ENCODE assay signal across 17 cellular contexts in the genomic region with DNA sequence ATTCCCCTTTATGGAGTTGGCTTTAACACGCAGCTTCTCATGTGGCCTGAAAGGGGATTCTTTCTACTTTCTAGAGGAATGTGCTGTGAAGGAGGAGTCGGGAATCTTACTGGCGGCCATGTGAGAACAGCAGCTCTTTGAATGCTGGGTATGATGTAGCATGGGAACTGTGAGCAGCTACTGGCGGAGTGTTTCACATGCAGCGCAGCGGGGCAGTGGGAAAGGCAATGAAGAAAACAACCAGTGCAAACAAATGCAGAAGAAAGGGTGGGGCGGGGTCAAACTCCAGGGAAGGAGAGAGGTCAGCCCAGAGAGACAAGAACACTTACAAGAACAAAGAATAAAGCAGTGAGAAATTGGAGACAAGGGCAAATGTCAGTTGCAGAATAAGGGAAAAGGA.
DNase-seq lines count a peak whose midpoint lies in the region; ATAC-seq, FAIRE-seq and TF ChIP-seq lines count a peak whose summit lies in the region.
"Had no signal": no experiment of that assay in that cellular context is flagged by ENCODE, and none has a peak within 500 bp of the region (broad histone marks: within the 10 kb centered on the region; RNA-seq: fewer than 3 reads in every experiment).

No MANE protein-coding gene starts in this region.

- H3K27ac ChIP-seq in astrocyte (ENCODE audit: low read depth, low read length), result no peak overlapping the region
- H3K27ac ChIP-seq in neuronal stem cell (replicated peaks; ENCODE audit: low read length), result no peak overlapping the region
- H3K27ac ChIP-seq in ovary, result no peak overlapping the region
- H3K27ac ChIP-seq: epithelial cell of prostate, SK-N-MC, VCaP had no signal

- no peak overlapping the region for H3K14ac ChIP-seq in neuronal stem cell (ENCODE audit: low read length)

- peak overlapping the region; percentile 60 for H2AFZ ChIP-seq in astrocyte (ENCODE audit: low read depth, low read length)
- H2AFZ ChIP-seq in neuronal stem cell (ENCODE audit: low read length), result no peak overlapping the region

- no peak overlapping the region for H3K23ac ChIP-seq in neuronal stem cell (ENCODE audit: low read depth, low read length, poor library complexity)

- WGBS in neuronal stem cell (ENCODE audit: extremely low coverage in 2 of 2, insufficient read length in 2 of 2, insufficient replicate concordance in 1 of 2), 2 donors, result no CpG with 5 or more reads among the region's 7 CpGs
- WGBS in ovary, 3 donors, result 62 to 72% (median 69%) methylated on average over 7 of the region's 7 CpGs

- no peak overlapping the region for H3K4me3 ChIP-seq in astrocyte (ENCODE audit: insufficient read depth, low read depth, low read length)
- no peak overlapping the region for H3K4me3 ChIP-seq in neuronal stem cell (ENCODE audit: low read length in 2 of 2)
- no peak overlapping the region for H3K4me3 ChIP-seq in ovary
- H3K4me3 ChIP-seq: SK-N-MC had no signal

- TF ChIP-seq CTCF in astrocyte (IDR thresholded peaks at IDR 0.05; ENCODE audit: insufficient read depth, low read depth, low read length), result no peak
- TF ChIP-seq CTCF in ovary (IDR thresholded peaks at IDR 0.05), result no peak

- no peaks in the 10 kb centered on the region for H3K27me3 Mint-ChIP-seq in astrocyte (ENCODE audit: low read depth, unreplicated experiment)
- H3K27me3 Mint-ChIP-seq in activated T-cell treated with anti-CD3 and anti-CD28 coated beads, Interleukin-2, amount 50 U/mL, for 72 hours (ENCODE audit: low read depth), result no peaks in the 10 kb centered on the region

- H3K36me3 ChIP-seq in astrocyte (ENCODE audit: insufficient read depth, low read length) (no peaks in the 10 kb centered on the region), neuronal stem cell (replicated peaks in 1 of 2; ENCODE audit: control insufficient read depth in 2 of 2, insufficient read depth in 2 of 2, low read length in 2 of 2) (no peaks in the 10 kb centered on the region), ovary (no peaks in the 10 kb centered on the region)

- H3K18ac ChIP-seq in neuronal stem cell (ENCODE audit: low read length), result no peak overlapping the region

- intact Hi-C loops in head of caudate nucleus (cut with DNase I) (no loop called here), ovary (cut with DNase I) (no loop called here)

- H4K91ac ChIP-seq in neuronal stem cell (ENCODE audit: low read depth, low read length, poor library complexity), result no peak overlapping the region

- H4K8ac ChIP-seq in neuronal stem cell (ENCODE audit: low read depth, low read length), result no peak overlapping the region

- H3K9me3 Mint-ChIP-seq in astrocyte (ENCODE audit: unreplicated experiment), result no peaks in the 10 kb centered on the region
- H3K9me3 Mint-ChIP-seq in activated T-cell treated with anti-CD3 and anti-CD28 coated beads, Interleukin-2, amount 50 U/mL, for 72 hours, result peaks cover 0 to 1% of the 10 kb centered on the region in 2 donors
- H3K9me3 Mint-ChIP-seq: natural killer cell had no signal

- H3K27ac Mint-ChIP-seq in astrocyte (ENCODE audit: unreplicated experiment), result peak overlapping the region; percentile 79
- no peak overlapping the region for H3K27ac Mint-ChIP-seq in activated T-cell treated with anti-CD3 and anti-CD28 coated beads, Interleukin-2, amount 50 U/mL, for 72 hours
- H3K27ac Mint-ChIP-seq: immature natural killer cell; natural killer cell; stimulated activated effector memory CD8-positive, alpha-beta T cell treated with anti-CD3 and anti-CD28 coated beads, Interleukin-12 subunit alpha, Interleukin-12 subunit beta, amount 100 ng/mL, for 72 hours had no signal

- H3K79me1 ChIP-seq in neuronal stem cell (ENCODE audit: low read depth, low read length), result no peaks in the 10 kb centered on the region

- no peak overlapping the region for H2BK15ac ChIP-seq in neuronal stem cell (ENCODE audit: low read length)

- H3K9me3 ChIP-seq in astrocyte (ENCODE audit: insufficient read depth, low read depth, low read length), result no peaks in the 10 kb centered on the region
- H3K9me3 ChIP-seq in neuronal stem cell (replicated peaks in 1 of 2; ENCODE audit: control insufficient read depth in 2 of 2, insufficient read depth in 1 of 2, low read depth in 1 of 2, low read length in 2 of 2), result no peaks in the 10 kb centered on the region
- H3K9me3 ChIP-seq in ovary, result no peaks in the 10 kb centered on the region

- no peak overlapping the region for H3K4ac ChIP-seq in neuronal stem cell (ENCODE audit: low read length)

- H3K36me3 Mint-ChIP-seq in astrocyte (ENCODE audit: low read depth, unreplicated experiment), result no peaks in the 10 kb centered on the region
- no peaks in the 10 kb centered on the region for H3K36me3 Mint-ChIP-seq in activated T-cell treated with anti-CD3 and anti-CD28 coated beads, Interleukin-2, amount 50 U/mL, for 72 hours (ENCODE audit: insufficient read depth in 2 of 2)
- H3K36me3 Mint-ChIP-seq: immature natural killer cell; natural killer cell; stimulated activated effector memory CD8-positive, alpha-beta T cell treated with anti-CD3 and anti-CD28 coated beads, Interleukin-12 subunit alpha, Interleukin-12 subunit beta, amount 100 ng/mL, for 72 hours had no signal

- no peak for ATAC-seq in activated T-cell treated with anti-CD3 and anti-CD28 coated beads, Interleukin-2, amount 50 U/mL, for 72 hours (replicated peaks in 1 of 2)
- ATAC-seq: natural killer cell; stimulated activated effector memory CD8-positive, alpha-beta T cell treated with anti-CD3 and anti-CD28 coated beads, Interleukin-12 subunit alpha, Interleukin-12 subunit beta, amount 100 ng/mL, for 72 hours had no signal

- H2BK5ac ChIP-seq in neuronal stem cell (ENCODE audit: low read length), result no peak overlapping the region

- DNase-seq in GM03348 (ENCODE audit: low spot score) (peak; percentile 21), astrocyte (ENCODE audit: low read depth) (peak; percentile 32), head of caudate nucleus (peak in 37 of 42 donors; percentile 1 to 62 (median 22)), neuronal stem cell (ENCODE audit: low spot score) (peak; percentile 85), ovary (no peak), mesenteric fat pad (ENCODE audit: low spot score) (no peak)
- no peak for DNase-seq in stimulated activated CD4-positive, alpha-beta T cell treated with anti-CD3 and anti-CD28 coated beads, Interleukin-4, amount 100 ng/mL, for 4 hours
- DNase-seq in activated T-cell treated with anti-CD3 and anti-CD28 coated beads, Interleukin-2, amount 50 U/mL, for 72 hours, result no peak
- DNase-seq: immature natural killer cell; natural killer cell; NCI-H774; stimulated activated CD4-positive, alpha-beta T cell treated with anti-CD3 and anti-CD28 coated beads, Interleukin-2, amount 100 ng/mL, for 24 hours had no signal

- H3K4me3 Mint-ChIP-seq in astrocyte (ENCODE audit: unreplicated experiment), result peak overlapping the region; percentile 28
- H3K4me3 Mint-ChIP-seq in activated T-cell treated with anti-CD3 and anti-CD28 coated beads, Interleukin-2, amount 50 U/mL, for 72 hours, result no peak overlapping the region
- H3K4me3 Mint-ChIP-seq: immature natural killer cell; natural killer cell; stimulated activated effector memory CD8-positive, alpha-beta T cell treated with anti-CD3 and anti-CD28 coated beads, Interleukin-12 subunit alpha, Interleukin-12 subunit beta, amount 100 ng/mL, for 72 hours had no signal

- H2BK12ac ChIP-seq in neuronal stem cell (ENCODE audit: low read length), result no peak overlapping the region

- TF ChIP-seq POLR2A in ovary (IDR thresholded peaks at IDR 0.05), result no peak

- no peak for FAIRE-seq in astrocyte (lab: Jason Lieb, UNC)
- FAIRE-seq: GM12891 had no signal

- H3K4me1 ChIP-seq in astrocyte (ENCODE audit: insufficient read depth, low read length) (no peaks in the 10 kb centered on the region), neuronal stem cell (ENCODE audit: control insufficient read depth in 2 of 2, insufficient read depth in 1 of 2, low read depth in 1 of 2, low read length in 2 of 2) (peaks cover 1 to 3% of the 10 kb centered on the region in 2 donors), ovary (ENCODE audit: insufficient read depth) (no peaks in the 10 kb centered on the region)

- H3K4me2 ChIP-seq in astrocyte (ENCODE audit: low read length) (peak overlapping the region; percentile 48), neuronal stem cell (ENCODE audit: insufficient read depth, low read length, poor library complexity, severe bottlenecking) (no peak overlapping the region)

- H2BK120ac ChIP-seq in neuronal stem cell (ENCODE audit: low read depth, low read length), result no peak overlapping the region

- no peak overlapping the region for H2AK5ac ChIP-seq in neuronal stem cell (ENCODE audit: low read depth, low read length)

- H4K20me1 ChIP-seq in astrocyte (ENCODE audit: insufficient read depth, low read length), result no peaks in the 10 kb centered on the region

- H3K4me1 Mint-ChIP-seq in astrocyte (ENCODE audit: low read depth, unreplicated experiment), result peaks cover 11% of the 10 kb centered on the region
- no peaks in the 10 kb centered on the region for H3K4me1 Mint-ChIP-seq in activated T-cell treated with anti-CD3 and anti-CD28 coated beads, Interleukin-2, amount 50 U/mL, for 72 hours (ENCODE audit: low read depth)
- H3K4me1 Mint-ChIP-seq: immature natural killer cell; natural killer cell; stimulated activated effector memory CD8-positive, alpha-beta T cell treated with anti-CD3 and anti-CD28 coated beads, Interleukin-12 subunit alpha, Interleukin-12 subunit beta, amount 100 ng/mL, for 72 hours had no signal

- H3K9ac ChIP-seq in astrocyte (ENCODE audit: low read length) (no peak overlapping the region), neuronal stem cell (ENCODE audit: low read depth, low read length, poor library complexity) (no peak overlapping the region)

- no peaks in the 10 kb centered on the region for H3K27me3 ChIP-seq in astrocyte (ENCODE audit: insufficient read depth, low read length)
- H3K27me3 ChIP-seq in neuronal stem cell (ENCODE audit: control insufficient read depth in 3 of 3, insufficient read depth in 3 of 3, low read depth in 1 of 3, low read length in 3 of 3), result peaks cover 0 to 11% (median 0%) of the 10 kb centered on the region in 3 experiments
- no peaks in the 10 kb centered on the region for H3K27me3 ChIP-seq in ovary

- no peaks in the 10 kb centered on the region for H3K79me2 ChIP-seq in astrocyte (ENCODE audit: insufficient read depth, low read length)

- TF ChIP-seq EP300 in ovary (IDR thresholded peaks at IDR 0.05), result no peak

Comparison
In these comparisons a context has a peak if more than half of its experiments do, and no peak if none do; other contexts are left out.
1. DNase-seq: peak in GM03348 (single experiment), astrocyte (single experiment), head of caudate nucleus (37 of 42) and neuronal stem cell (single experiment); none in stimulated activated CD4-positive, alpha-beta T cell treated with anti-CD3 and anti-CD28 coated beads, Interleukin-4, amount 100 ng/mL, for 4 hours (0 of 2), ovary (0 of 5), mesenteric fat pad (single experiment) and activated T-cell treated with anti-CD3 and anti-CD28 coated beads, Interleukin-2, amount 50 U/mL, for 72 hours (0 of 2).